In genomic region chr9:23321049-23321448, GRCh38 we compare ENCODE assay signal across 18 cellular contexts.
DNase-seq lines count a peak whose midpoint lies in the region; ATAC-seq and TF ChIP-seq lines count a peak whose summit lies in the region.
"Had no signal": no experiment of that assay in that cellular context is flagged by ENCODE, and none has a peak within 500 bp of the region (broad histone marks: within the 10 kb centered on the region; RNA-seq: fewer than 3 reads in every experiment).

No MANE protein-coding gene starts in this region.

- H3K36me3 ChIP-seq in prostate gland, result no peaks in the 10 kb centered on the region

- WGBS in prostate gland, result 82% methylated on average over 2 of the region's 2 CpGs

- no peak for TF ChIP-seq CTCF in prostate gland (IDR thresholded peaks at IDR 0.05)

- no peaks in the 10 kb centered on the region for H3K9me3 ChIP-seq in prostate gland

- peak; percentile 97 for ATAC-seq in left lobe of liver
- ATAC-seq: GM12878 had no signal

- TF ChIP-seq POLR2A in prostate gland (IDR thresholded peaks at IDR 0.05), result no peak

- H3K4me1 ChIP-seq in prostate gland (replicated peaks), result no peaks in the 10 kb centered on the region

- no peak overlapping the region for H3K27ac ChIP-seq in prostate gland
- H3K27ac ChIP-seq: HL-60, RWPE1 had no signal

- DNase-seq in COR-L47 (lab: John Stamatoyannopoulos, UW), result peak; percentile 15
- DNase-seq in DMS 273 treated with DMSO at 0.1 percent for 48 hours (lab: John Stamatoyannopoulos, UW), result peak; percentile 23
- peak; percentile 89 for DNase-seq in NCI-H69 (lab: John Stamatoyannopoulos, UW)
- peak; percentile 55 for DNase-seq in left lobe of liver (ENCODE audit: low spot score)
- DNase-seq in NCI-H1436 (lab: John Stamatoyannopoulos, UW), result no peak
- no peak for DNase-seq in germinal center (ENCODE audit: low spot score)
- no peak for DNase-seq in activated CD4-positive, alpha-beta T cell treated with anti-CD3 and anti-CD28 coated beads for 1 hour
- DNase-seq in prostate gland (ENCODE audit: low spot score), result no peak
- DNase-seq: Calu3; CD4-positive, CD25-positive, alpha-beta regulatory T cell; GDM1; H9; NCI-H1417 treated with DMSO at 0.1 percent for 48 hours; NK-92 treated with Interleukin-12 subunit alpha and Interleukin-12 subunit beta, amount 100 ng/mL, for 24 hours; SW 1271 had no signal

- no peaks in the 10 kb centered on the region for H3K27me3 ChIP-seq in prostate gland (replicated peaks; ENCODE audit: insufficient read depth)

- no peak overlapping the region for H3K4me3 ChIP-seq in prostate gland
- H3K4me3 ChIP-seq: GM12878 had no signal

- intact Hi-C loops in prostate gland (cut with DNase I), result no loop called here

Comparison
In these comparisons a context has a peak if more than half of its experiments do, and no peak if none do; other contexts are left out.
1. DNase-seq: peak in COR-L47 (single experiment), DMS 273 treated with DMSO at 0.1 percent for 48 hours (single experiment), NCI-H69 (single experiment) and left lobe of liver (single experiment); none in NCI-H1436 (single experiment), germinal center (single experiment), activated CD4-positive, alpha-beta T cell treated with anti-CD3 and anti-CD28 coated beads for 1 hour (single experiment) and prostate gland (single experiment).